35 cellular contexts compared by ENCODE assay signal in genomic region chr12:55407866-55408265, GRCh38.
"Had no signal": no experiment of that assay in that cellular context is flagged by ENCODE, and none has a peak within 500 bp of the region (broad histone marks: within the 10 kb centered on the region; RNA-seq: fewer than 3 reads in every experiment).

No MANE protein-coding gene starts in this region.

- DNase-seq: Karpas-422, Kasumi-1, MG63, MM.1S, MV-4-11, NCI-H1048, NCI-H1092, NCI-H1092 treated with DMSO at 0.1 percent for 48 hours, NCI-H1105, NCI-H1105 treated with DMSO at 0.1 percent for 48 hours, NCI-H1417, NCI-H1417 treated with DMSO at 0.1 percent for 48 hours, NCI-H1436, NCI-H1436 treated with DMSO at 0.1 percent for 48 hours, NCI-H146, NCI-H1694, NCI-H1694 treated with DMSO at 0.1 percent for 48 hours, NCI-H187, NCI-H187 treated with DMSO at 0.1 percent for 48 hours, NCI-H1930, NCI-H2029, NCI-H2029 treated with DMSO at 0.1 percent for 48 hours, NCI-H2081, NCI-H2081 treated with DMSO at 0.1 percent for 48 hours, NCI-H2107, NCI-H2171, NCI-H2171 treated with DMSO at 0.1 percent for 48 hours, NCI-H2227 treated with DMSO at 0.1 percent for 48 hours, NCI-H226, NCI-H345, NCI-H446, NCI-H446 treated with DMSO at 0.1 percent for 48 hours, NCI-H510A, NCI-H510A treated with DMSO at 0.1 percent for 48 hours, NCI-H524 had no signal

- H3K36me3 ChIP-seq: MG63 had no signal

- H3K4me3 ChIP-seq: MG63 had no signal
